8 cellular contexts compared by ENCODE assay signal in genomic region chr17:29566473-29567361, GRCh38. TPM values are rescaled to one million over a fixed set of nuclear protein-coding genes. Genes with fewer than 3 reads are reported as not detected.
A peak's percentile ranks its signal among the peaks of the same experiment; 100 is the strongest.
DNase-seq lines count a peak whose midpoint lies in the region; ATAC-seq and TF ChIP-seq lines count a peak whose summit lies in the region.

TSS of gene ABHD15 (minus strand) at chr17:29567037. CDS start at chr17:29566966, 71 bp downstream.

- H3K27ac ChIP-seq in HCT116 (ENCODE audit: low read depth, low read length) (peak within 1 kb of the TSS; percentile 82), ectodermal cell (ENCODE audit: insufficient read depth, low read depth, low read length, poor library complexity, severe bottlenecking) (no peak within 1 kb of the TSS)

- peaks cover 13 to 25% of the 10 kb centered on the region in 2 experiments for H3K4me1 ChIP-seq in HCT116 (ENCODE audit: control insufficient read depth in 1 of 2, insufficient read depth in 2 of 2, low read length in 2 of 2)
- H3K4me1 ChIP-seq in ectodermal cell (ENCODE audit: control insufficient read depth, insufficient read depth, low read length) = peaks cover 9% of the 10 kb centered on the region

- TF ChIP-seq CTCF in HCT116 (IDR thresholded peaks at IDR 0.05 in 2 of 3, conservative IDR thresholded peaks at IDR 0.05 in 1 of 3; ENCODE audit: borderline replicate concordance in 1 of 3, insufficient read depth in 1 of 3, low read depth in 2 of 3, low read length in 2 of 3) = no peak
- TF ChIP-seq CTCF in lower leg skin (IDR thresholded peaks at IDR 0.05) = no peak

- POLR2A ChIA-PET in HCT116 (lab: Charles Lee) = interaction anchor here (1.0 kb wide), 1 partner anchor 24 kb away, joined by 3 read pairs; no protein-coding TSS in a partner anchor

- H2AFZ ChIP-seq in HCT116 (ENCODE audit: low read depth, low read length, poor library complexity, severe bottlenecking) = peak within 1 kb of the TSS; percentile 88

- DNase-seq in DMS53 treated with DMSO at 0.1 percent for 48 hours (lab: John Stamatoyannopoulos, UW; ENCODE audit: unreplicated experiment) (peak; percentile 28), HCT116 (ENCODE audit: low read depth, low spot score) (peak; percentile 19), NCI-H226 (peak; percentile 81), lower leg skin (ENCODE audit: low spot score in 2 of 2) (peak; percentile 36 to 93)
- DNase-seq in activated CD4-positive, alpha-beta T cell treated with anti-CD3 and anti-CD28 coated beads, Interleukin-2, amount 10 ng/mL, durations not matched to agents 24 days and 14 days = peak; percentile 91
- peak; percentile 69 to 85 for DNase-seq in stimulated activated effector memory CD8-positive, alpha-beta T cell treated with anti-CD3 and anti-CD28 coated beads, Interleukin-12 subunit alpha, Interleukin-12 subunit beta, amount 100 ng/mL, for 72 hours (ENCODE audit: low spot score in 2 of 2)

- no peaks in the 10 kb centered on the region for H3K9me3 ChIP-seq in HCT116 (ENCODE audit: control insufficient read depth in 1 of 2, insufficient read depth in 1 of 2, low read depth in 1 of 2, low read length in 2 of 2)
- H3K9me3 ChIP-seq in ectodermal cell (ENCODE audit: control insufficient read depth, low read length) = no peaks in the 10 kb centered on the region

- RAD21 ChIA-PET in HCT116 (lab: Charles Lee; ENCODE audit: low non-redundant PET in 1 of 2, low total read pairs in 2 of 2, uncharacterized antibody in 2 of 2, unreplicated experiment in 2 of 2) = interaction anchor here (1.1 to 1.3 kb wide), 4 partner anchors 25 to 442 kb away, joined by 3 to 5 read pairs (median 3); no protein-coding TSS in a partner anchor

- H3K36me3 Mint-ChIP-seq in activated CD4-positive, alpha-beta T cell treated with anti-CD3 and anti-CD28 coated beads, Interleukin-2, amount 10 ng/mL, durations not matched to agents 24 days and 14 days (ENCODE audit: low read depth) = peaks cover 39% of the 10 kb centered on the region
- peaks cover 32% of the 10 kb centered on the region for H3K36me3 Mint-ChIP-seq in stimulated activated effector memory CD8-positive, alpha-beta T cell treated with anti-CD3 and anti-CD28 coated beads, Interleukin-12 subunit alpha, Interleukin-12 subunit beta, amount 100 ng/mL, for 72 hours

- no TSS peak for BruUV-seq in HCT116 (replicated peaks; lab: Mats Ljungman, UMichigan)

- TF ChIP-seq RAD21 in HCT116 (IDR thresholded peaks at IDR 0.05; ENCODE audit: low read depth) = no peak

- peak within 1 kb of the TSS; percentile 99 for H3K4me2 ChIP-seq in HCT116 (ENCODE audit: low read length)

- peaks cover 10% of the 10 kb centered on the region; the same call in 1 of the 2 replicates for H3K79me2 ChIP-seq in HCT116 (ENCODE audit: insufficient read depth, low read length)

- H3K9ac ChIP-seq in HCT116 (ENCODE audit: low read length) = peak within 1 kb of the TSS; percentile 75

- ATAC-seq in HCT116 (peak; percentile 62), GM18861 (IDR thresholded peaks at IDR 0.05; ENCODE audit: unreplicated experiment) (no peak)
- ATAC-seq in stimulated activated effector memory CD8-positive, alpha-beta T cell treated with anti-CD3 and anti-CD28 coated beads, Interleukin-12 subunit alpha, Interleukin-12 subunit beta, amount 100 ng/mL, for 72 hours = peak; percentile 66

- intact Hi-C loops in HCT116 (cut with micrococcal nuclease) = no loop called here
- intact Hi-C loops in activated CD4-positive, alpha-beta T cell treated with anti-CD3 and anti-CD28 coated beads, Interleukin-2, amount 10 ng/mL, durations not matched to agents 24 days and 14 days (cut with micrococcal nuclease) = loop anchor here (2.0 to 10.0 kb wide), 5 partner anchors 176 to 839 kb away; partner anchors contain the start of genes NEK8, NUFIP2, SSH2 and TAOK1
- intact Hi-C loops in lower leg skin (cut with DNase I; ENCODE audit: low total_unique reads) = no loop called here

- no peaks in the 10 kb centered on the region for H3K27me3 ChIP-seq in HCT116 (ENCODE audit: insufficient read depth, low read length)
- peaks cover 56% of the 10 kb centered on the region for H3K27me3 ChIP-seq in ectodermal cell (ENCODE audit: control insufficient read depth, insufficient read depth, low read length, poor library complexity, severe bottlenecking)

- CTCF ChIA-PET in HCT116 (lab: Charles Lee) = interaction anchor here (1.0 to 3.8 kb wide), 6 partner anchors 11 to 443 kb away, joined by 3 to 30 read pairs (median 4); partner anchors contain the start of gene ANKRD13B

- H3K4me3 Mint-ChIP-seq in activated CD4-positive, alpha-beta T cell treated with anti-CD3 and anti-CD28 coated beads, Interleukin-2, amount 10 ng/mL, durations not matched to agents 24 days and 14 days = peak within 1 kb of the TSS; percentile 93
- H3K4me3 Mint-ChIP-seq in stimulated activated effector memory CD8-positive, alpha-beta T cell treated with anti-CD3 and anti-CD28 coated beads, Interleukin-12 subunit alpha, Interleukin-12 subunit beta, amount 100 ng/mL, for 72 hours = peak within 1 kb of the TSS; percentile 97

- 2% methylated on average over 97 of the region's 97 CpGs for WGBS in ectodermal cell, 2 experiments
- WGBS in lower leg skin, 2 donors = 2 to 4% methylated on average over 20 to 39 of the region's 97 CpGs

- H3K9me3 Mint-ChIP-seq in activated CD4-positive, alpha-beta T cell treated with anti-CD3 and anti-CD28 coated beads, Interleukin-2, amount 10 ng/mL, durations not matched to agents 24 days and 14 days = no peaks in the 10 kb centered on the region
- H3K9me3 Mint-ChIP-seq in stimulated activated effector memory CD8-positive, alpha-beta T cell treated with anti-CD3 and anti-CD28 coated beads, Interleukin-12 subunit alpha, Interleukin-12 subunit beta, amount 100 ng/mL, for 72 hours = no peaks in the 10 kb centered on the region

- H3K36me3 ChIP-seq in HCT116 (ENCODE audit: control insufficient read depth in 1 of 2, insufficient read depth in 2 of 2, low read length in 2 of 2) (peaks cover 3 to 4% of the 10 kb centered on the region in 2 experiments; a peak in 1 of 4 replicates), ectodermal cell (ENCODE audit: control insufficient read depth, insufficient read depth, low read length) (no peaks in the 10 kb centered on the region)

- H3K27me3 Mint-ChIP-seq in activated CD4-positive, alpha-beta T cell treated with anti-CD3 and anti-CD28 coated beads, Interleukin-2, amount 10 ng/mL, durations not matched to agents 24 days and 14 days = no peaks in the 10 kb centered on the region

- TF ChIP-seq POLR2A in HCT116 (IDR thresholded peaks at IDR 0.05; ENCODE audit: borderline replicate concordance, extremely low read depth, insufficient read depth, insufficient read length) = peak; percentile 43
- no peak for TF ChIP-seq POLR2A in lower leg skin (IDR thresholded peaks at IDR 0.05)

- peaks cover 28% of the 10 kb centered on the region for H3K4me1 Mint-ChIP-seq in activated CD4-positive, alpha-beta T cell treated with anti-CD3 and anti-CD28 coated beads, Interleukin-2, amount 10 ng/mL, durations not matched to agents 24 days and 14 days
- peaks cover 57% of the 10 kb centered on the region for H3K4me1 Mint-ChIP-seq in stimulated activated effector memory CD8-positive, alpha-beta T cell treated with anti-CD3 and anti-CD28 coated beads, Interleukin-12 subunit alpha, Interleukin-12 subunit beta, amount 100 ng/mL, for 72 hours

- peak within 1 kb of the TSS; percentile 79 to 82 for H3K4me3 ChIP-seq in HCT116 (replicated peaks in 1 of 2; ENCODE audit: low read depth in 1 of 2, low read length in 2 of 2)
- peak within 1 kb of the TSS; percentile 87 for H3K4me3 ChIP-seq in ectodermal cell (ENCODE audit: insufficient read depth, low read depth, low read length)
- peak within 1 kb of the TSS; percentile 68 for H3K4me3 ChIP-seq in lower leg skin (ENCODE audit: low read depth, poor library complexity, severe bottlenecking)

- peak within 1 kb of the TSS; percentile 95 for H3K27ac Mint-ChIP-seq in activated CD4-positive, alpha-beta T cell treated with anti-CD3 and anti-CD28 coated beads, Interleukin-2, amount 10 ng/mL, durations not matched to agents 24 days and 14 days
- peak within 1 kb of the TSS; percentile 89 for H3K27ac Mint-ChIP-seq in stimulated activated effector memory CD8-positive, alpha-beta T cell treated with anti-CD3 and anti-CD28 coated beads, Interleukin-12 subunit alpha, Interleukin-12 subunit beta, amount 100 ng/mL, for 72 hours

- H4K20me1 ChIP-seq in HCT116 (ENCODE audit: insufficient read depth) = no peaks in the 10 kb centered on the region

- no peaks in the 10 kb centered on the region for H3K9me2 ChIP-seq in HCT116 (ENCODE audit: insufficient read depth)

TF ChIP-seq in HCT116, 20 proteins besides CTCF, POLR2A, EP300 and RAD21:
- TF ChIP-seq ZFX (IDR thresholded peaks at IDR 0.05) (peak; percentile 86), SP1 (IDR thresholded peaks at IDR 0.05; ENCODE audit: low read depth) (no peak), SIN3A (IDR thresholded peaks at IDR 0.05; ENCODE audit: low read depth) (peak; percentile 40; the same call in 1 of the 2 replicates), JUND (IDR thresholded peaks at IDR 0.05) (no peak), EZH2phosphoT487 (IDR thresholded peaks at IDR 0.05; ENCODE audit: borderline replicate concordance) (no peak), TCF7L2 (IDR thresholded peaks at IDR 0.05; ENCODE audit: borderline replicate concordance, extremely low read depth, insufficient read depth, insufficient read length) (no peak), CBX3 (IDR thresholded peaks at IDR 0.05; ENCODE audit: low read depth) (no peak), POLR2AphosphoS5 (IDR thresholded peaks at IDR 0.05; ENCODE audit: low read depth, low read length) (peak; percentile 22; the same call in 1 of the 2 replicates), EGR1 (IDR thresholded peaks at IDR 0.05; ENCODE audit: low read depth) (0 out of 2 replicates have a peak, but pooled peaks have one; percentile 12)

RNA-seq across cellular contexts. Expression of gene ABHD15, which starts in this region (rescaled TPM):
- total RNA-seq in HCT116 (2021; ENCODE audit: unreplicated experiment) (8.2 TPM), lower leg skin (10 to 100 TPM in 1 of 4 donors, 1 to 10 TPM in 3; 4.1 to 10.4 (median 7.5) TPM)
- 4.9 and 5.1 TPM in 2 replicates for polyA plus RNA-seq in HCT116 (2012)
- 20.0 and 20.1 TPM in 2 replicates for total RNA-seq in activated CD4-positive, alpha-beta T cell treated with anti-CD3 and anti-CD28 coated beads, Interleukin-2, amount 10 ng/mL, durations not matched to agents 24 days and 14 days
- 2.0 TPM for polyA plus RNA-seq in ectodermal cell (2013, experiment 1 of 4)
- polyA plus RNA-seq in ectodermal cell (2013, experiment 2 of 4) = 1.3 TPM
- polyA plus RNA-seq in ectodermal cell (2013, experiment 3 of 4) = 1.1 TPM
- 1.3 TPM for polyA plus RNA-seq in ectodermal cell (2013, experiment 4 of 4)

Comparison
In these comparisons a context has a peak if more than half of its experiments do, and no peak if none do; other contexts are left out.
1. DNase-seq: peak in every context shown above with its lines; median percentile 91 in activated CD4-positive, alpha-beta T cell treated with anti-CD3 and anti-CD28 coated beads, Interleukin-2, amount 10 ng/mL, durations not matched to agents 24 days and 14 days; 81 in NCI-H226; 77 in stimulated activated effector memory CD8-positive, alpha-beta T cell treated with anti-CD3 and anti-CD28 coated beads, Interleukin-12 subunit alpha, Interleukin-12 subunit beta, amount 100 ng/mL, for 72 hours; 64 in lower leg skin; 28 in DMS53 treated with DMSO at 0.1 percent for 48 hours; 19 in HCT116.